Comparison of ENCODE assay signal across 9 cellular contexts in the genomic region with DNA sequence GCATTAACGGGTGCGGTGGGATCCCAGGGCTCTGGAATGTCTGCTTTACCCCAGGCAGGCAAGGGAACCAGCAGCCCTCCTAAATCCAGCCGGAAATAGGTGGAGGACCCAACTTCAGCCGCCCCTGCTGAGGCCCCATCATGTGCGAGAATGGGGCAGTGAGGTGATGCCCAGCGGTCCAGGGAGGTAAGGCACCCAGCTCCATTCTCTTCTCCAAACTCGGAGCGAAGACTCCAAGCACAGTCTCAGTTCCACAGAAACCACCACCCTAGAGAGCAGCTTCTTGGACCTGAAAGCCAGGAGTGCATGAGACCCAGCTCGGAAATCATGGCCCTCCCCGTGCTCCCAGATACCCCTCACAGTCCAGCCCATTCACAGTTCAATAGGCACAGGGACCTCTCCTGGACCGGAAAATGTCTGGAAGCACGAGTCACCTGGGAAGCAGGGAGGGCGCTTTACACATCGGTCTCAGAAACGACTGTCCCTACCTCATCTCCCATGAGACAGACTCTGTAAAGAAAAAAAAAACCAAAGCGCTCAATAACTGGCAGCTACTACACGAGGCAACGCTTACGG. TPM values are rescaled to one million over a fixed set of nuclear protein-coding genes. Genes with fewer than 3 reads are reported as not detected.
DNase-seq lines count a peak whose midpoint lies in the region; ATAC-seq and TF ChIP-seq lines count a peak whose summit lies in the region.
"Had no signal": no experiment of that assay in that cellular context is flagged by ENCODE, and none has a peak within 500 bp of the region (broad histone marks: within the 10 kb centered on the region; RNA-seq: fewer than 3 reads in every experiment).

No MANE protein-coding gene starts in this region.

- CTCF ChIA-PET in activated CD8-positive, alpha-beta memory T cell treated with anti-CD3 and anti-CD28 coated beads, Interleukin-2, amount 10 ng/mL, durations not matched to agents 7 days and 5 days (lab: Charles Lee): interaction anchor here (1.0 to 1.4 kb wide), 3 partner anchors 16 to 189 kb away, joined by 3 to 4 read pairs (median 3); no protein-coding TSS in a partner anchor

- H3K36me3 ChIP-seq in stomach smooth muscle (ENCODE audit: control insufficient read depth in 2 of 2, insufficient read depth in 2 of 2, low read length in 2 of 2): no peaks in the 10 kb centered on the region
- no peaks in the 10 kb centered on the region for H3K36me3 ChIP-seq in effector memory CD4-positive, alpha-beta T cell (ENCODE audit: control insufficient read depth, insufficient read depth, low read length)

- peak overlapping the region; percentile 32 for H3K4me3 Mint-ChIP-seq in activated CD8-positive, alpha-beta memory T cell treated with anti-CD3 and anti-CD28 coated beads, Interleukin-2, amount 10 ng/mL, durations not matched to agents 7 days and 5 days
- peak overlapping the region; percentile 9 to 53 (median 32) for H3K4me3 Mint-ChIP-seq in immature natural killer cell

- peaks cover 57% of the 10 kb centered on the region for H3K27me3 Mint-ChIP-seq in activated CD8-positive, alpha-beta memory T cell treated with anti-CD3 and anti-CD28 coated beads, Interleukin-2, amount 10 ng/mL, durations not matched to agents 7 days and 5 days
- H3K27me3 Mint-ChIP-seq in immature natural killer cell (ENCODE audit: low read depth in 3 of 3): peaks cover 8 to 25% (median 11%) of the 10 kb centered on the region in 3 donors

- H3K9me3 ChIP-seq in stomach smooth muscle (ENCODE audit: control insufficient read depth in 2 of 2, low read length in 2 of 2): no peaks in the 10 kb centered on the region
- no peaks in the 10 kb centered on the region for H3K9me3 ChIP-seq in effector memory CD4-positive, alpha-beta T cell (ENCODE audit: control insufficient read depth, low read length)

- H3K4me3 ChIP-seq in WI38 (ENCODE audit: low read depth, low read length) (peak overlapping the region; percentile 60; the same call in 1 of the 2 replicates), stomach smooth muscle (ENCODE audit: low read length in 2 of 2) (peak overlapping the region; percentile 67 to 79)
- H3K4me3 ChIP-seq in effector memory CD4-positive, alpha-beta T cell (ENCODE audit: insufficient read depth, low read depth, low read length, poor library complexity, severe bottlenecking): no peak overlapping the region

- no peaks in the 10 kb centered on the region for H3K36me3 Mint-ChIP-seq in activated CD8-positive, alpha-beta memory T cell treated with anti-CD3 and anti-CD28 coated beads, Interleukin-2, amount 10 ng/mL, durations not matched to agents 7 days and 5 days
- H3K36me3 Mint-ChIP-seq in immature natural killer cell: no peaks in the 10 kb centered on the region

- no peak overlapping the region for H3K27ac Mint-ChIP-seq in activated CD8-positive, alpha-beta memory T cell treated with anti-CD3 and anti-CD28 coated beads, Interleukin-2, amount 10 ng/mL, durations not matched to agents 7 days and 5 days
- no peak overlapping the region for H3K27ac Mint-ChIP-seq in immature natural killer cell

- H3K4me1 Mint-ChIP-seq in activated CD8-positive, alpha-beta memory T cell treated with anti-CD3 and anti-CD28 coated beads, Interleukin-2, amount 10 ng/mL, durations not matched to agents 7 days and 5 days: peaks cover 6% of the 10 kb centered on the region
- peaks cover 0 to 4% of the 10 kb centered on the region in 2 donors for H3K4me1 Mint-ChIP-seq in immature natural killer cell

- no peak overlapping the region for H3K9ac ChIP-seq in stomach smooth muscle (ENCODE audit: low read length in 2 of 2)

- no peak overlapping the region for H3K27ac ChIP-seq in stomach smooth muscle (ENCODE audit: low read length)
- H3K27ac ChIP-seq in effector memory CD4-positive, alpha-beta T cell (ENCODE audit: insufficient read depth, low read length, poor library complexity, severe bottlenecking): no peak overlapping the region

- H3K9me3 Mint-ChIP-seq in activated CD8-positive, alpha-beta memory T cell treated with anti-CD3 and anti-CD28 coated beads, Interleukin-2, amount 10 ng/mL, durations not matched to agents 7 days and 5 days (ENCODE audit: low read depth): no peaks in the 10 kb centered on the region
- H3K9me3 Mint-ChIP-seq in immature natural killer cell: no peaks in the 10 kb centered on the region

- peaks cover 3 to 7% of the 10 kb centered on the region in 2 donors for H3K27me3 ChIP-seq in stomach smooth muscle (ENCODE audit: control insufficient read depth in 1 of 2, insufficient read depth in 2 of 2, low read length in 2 of 2)
- peaks cover 11% of the 10 kb centered on the region for H3K27me3 ChIP-seq in effector memory CD4-positive, alpha-beta T cell (replicated peaks; ENCODE audit: control insufficient read depth, insufficient read depth, low read length, poor library complexity, severe bottlenecking)

- TF ChIP-seq CTCF in WI38 (IDR thresholded peaks at IDR 0.05; ENCODE audit: low read depth, low read length): no peak
- no peak for TF ChIP-seq CTCF in omental fat pad (IDR thresholded peaks at IDR 0.05)

- no peak for ATAC-seq in activated CD8-positive, alpha-beta memory T cell treated with anti-CD3 and anti-CD28 coated beads, Interleukin-2, amount 10 ng/mL, durations not matched to agents 7 days and 5 days
- ATAC-seq in omental fat pad (ENCODE audit: low FRiP score): no peak

- DNase-seq in activated CD8-positive, alpha-beta memory T cell treated with anti-CD3 and anti-CD28 coated beads, Interleukin-2, amount 10 ng/mL, durations not matched to agents 7 days and 5 days: no peak
- DNase-seq in activated CD8-positive, alpha-beta memory T cell treated with anti-CD3 and anti-CD28 coated beads for 24 hours: no peak
- no peak for DNase-seq in immature natural killer cell
- no peak for DNase-seq in effector memory CD4-positive, alpha-beta T cell
- DNase-seq in omental fat pad (ENCODE audit: low spot score): no peak
- DNase-seq in NCI-H2196 treated with DMSO at 0.1 percent for 48 hours (lab: John Stamatoyannopoulos, UW; ENCODE audit: unreplicated experiment): no peak

- H3K4me1 ChIP-seq in stomach smooth muscle (ENCODE audit: control insufficient read depth, insufficient read depth, low read length): peaks cover 27% of the 10 kb centered on the region
- H3K4me1 ChIP-seq in effector memory CD4-positive, alpha-beta T cell (ENCODE audit: control insufficient read depth, insufficient read depth, low read length, poor library complexity, severe bottlenecking): peaks cover 13% of the 10 kb centered on the region

RNA-seq across cellular contexts. Expression of a gene that starts 2.1 kb away (rescaled TPM):
- under 1 TPM in 1 of 2 experiments, not detected in 1; 0.42 TPM for total RNA-seq in activated CD8-positive, alpha-beta memory T cell treated with anti-CD3 and anti-CD28 coated beads, Interleukin-2, amount 10 ng/mL, durations not matched to agents 7 days and 5 days
- polyA plus RNA-seq in immature natural killer cell: not detected
- 1 to 10 TPM in 3 of 4 donors, under 1 TPM in 1; 0.50 to 5.4 (median 1.6) TPM for total RNA-seq in omental fat pad
- total RNA-seq: T-helper 1 cell treated with Interleukin-12 subunit alpha and Interleukin-12 subunit beta and Interleukin-4 antibody, amounts not matched to agents 30 ng/mL and 1 ng/mL, for 36 hours had no signal
